Comparison of ENCODE assay signal across 22 cellular contexts in the genomic region with DNA sequence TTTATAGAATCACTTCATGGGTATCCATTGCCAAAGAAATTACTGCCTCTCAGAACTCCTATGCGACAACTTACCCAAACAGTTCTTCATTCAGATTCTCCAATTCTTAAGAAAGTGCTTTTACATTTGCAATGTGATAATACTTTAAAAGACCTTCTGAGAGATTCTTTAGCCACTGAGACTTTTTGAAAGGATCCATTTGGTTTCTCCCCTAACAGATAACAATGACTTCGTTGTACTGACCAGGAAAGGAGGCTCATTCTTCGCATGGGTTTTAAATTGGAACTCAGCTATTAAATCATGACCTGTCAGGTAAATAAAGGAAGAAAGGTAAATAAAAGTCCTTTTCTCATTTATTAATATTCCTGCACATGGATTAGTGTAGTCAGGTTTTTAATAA.
"Had no signal": no experiment of that assay in that cellular context is flagged by ENCODE, and none has a peak within 500 bp of the region (broad histone marks: within the 10 kb centered on the region; RNA-seq: fewer than 3 reads in every experiment).

No MANE protein-coding gene starts in this region.

- H3K27ac ChIP-seq: coronary artery, foreskin keratinocyte, neutrophil, skin epidermis, thoracic aorta had no signal

- H3K27me3 ChIP-seq: foreskin keratinocyte, neutrophil, sigmoid colon, transverse colon had no signal

- H3K4me3 ChIP-seq: coronary artery, lung, sigmoid colon, skin epidermis, thoracic aorta, transverse colon had no signal

- FAIRE-seq: endothelial cell of umbilical vein had no signal

- DNase-seq: effector CD4-positive, alpha-beta T cell; endodermal cell; erythroblast; foreskin keratinocyte; head of caudate nucleus; hippocampal formation; left colon; left ventricle myocardium superior; naive thymus-derived CD4-positive, alpha-beta T cell; nephron progenitor cell; sigmoid colon; stimulated activated CD4-positive, alpha-beta T cell treated with anti-CD3 and anti-CD28 coated beads, Interleukin-2, amount 100 ng/mL, for 24 hours; stimulated activated CD4-positive, alpha-beta T cell treated with anti-CD3 and anti-CD28 coated beads, Interleukin-4, amount 100 ng/mL, for 4 hours; stimulated activated naive B cell treated with anti-CD40 and anti-IgM and Interleukin-4, amounts not matched to agents 10 μg/mL and 1 μg/mL and 100 μg/mL, for 72 hours; stimulated activated naive CD8-positive, alpha-beta T cell treated with anti-CD3 and anti-CD28 coated beads, Interleukin-15, amount 100 ng/mL, for 72 hours; transverse colon had no signal

- H3K9me3 ChIP-seq: neutrophil, sigmoid colon, thoracic aorta, transverse colon had no signal

- H3K36me3 ChIP-seq: sigmoid colon, thoracic aorta, transverse colon had no signal

- ATAC-seq: foreskin keratinocyte; left colon; naive thymus-derived CD4-positive, alpha-beta T cell; stimulated activated naive CD8-positive, alpha-beta T cell treated with anti-CD3 and anti-CD28 coated beads, Interleukin-15, amount 100 ng/mL, for 72 hours had no signal
